15 cellular contexts compared by ENCODE assay signal in genomic region chr6:48199502-48199901, GRCh38.
DNase-seq lines count a peak whose midpoint lies in the region; ATAC-seq, FAIRE-seq and TF ChIP-seq lines count a peak whose summit lies in the region.
"Had no signal": no experiment of that assay in that cellular context is flagged by ENCODE, and none has a peak within 500 bp of the region (broad histone marks: within the 10 kb centered on the region; RNA-seq: fewer than 3 reads in every experiment).

No MANE protein-coding gene starts in this region.

- TF ChIP-seq POLR2A in HepG2 (IDR thresholded peaks at IDR 0.05; ENCODE audit: insufficient read depth in 1 of 2, low read depth in 2 of 2, low read length in 2 of 2) (no peak), right lobe of liver (IDR thresholded peaks at IDR 0.05) (no peak)

- H3K9ac ChIP-seq in HepG2 (ENCODE audit: insufficient read depth, low read depth, low read length), result no peak overlapping the region
- H3K9ac ChIP-seq: BLaER1 treated with 17β-estradiol and CSF1 and Interleukin-3, amounts not matched to agents 10 nM and 100 nM had no signal

- H3K27me3 Mint-ChIP-seq in activated naive CD8-positive, alpha-beta T cell treated with anti-CD3 and anti-CD28 coated beads, Interleukin-2, amount 50 U/mL, for 24 hours, result no peaks in the 10 kb centered on the region
- H3K27me3 Mint-ChIP-seq: CD4-positive, CD25-positive, alpha-beta regulatory T cell had no signal

- BruUV-seq in HepG2 (replicated peaks; lab: Mats Ljungman, UMichigan), result no TSS peak

- WGBS in HepG2 (ENCODE audit: low lambda C conversion rate), result 17% methylated on average over 2 of the region's 2 CpGs
- WGBS in right lobe of liver (ENCODE audit: insufficient coverage, low coverage, low lambda C conversion rate, missing lambda C conversion rate), result 69% methylated on average over 2 of the region's 2 CpGs

- no peak overlapping the region for H3K27ac Mint-ChIP-seq in activated naive CD8-positive, alpha-beta T cell treated with anti-CD3 and anti-CD28 coated beads, Interleukin-2, amount 50 U/mL, for 24 hours
- H3K27ac Mint-ChIP-seq: CD4-positive, CD25-positive, alpha-beta regulatory T cell had no signal

- no peak overlapping the region for H3K27ac ChIP-seq in HepG2 (ENCODE audit: extremely low read length, insufficient read depth, low read length)
- H3K27ac ChIP-seq in right lobe of liver, result no peak overlapping the region
- H3K27ac ChIP-seq: BLaER1 treated with 17β-estradiol and CSF1 and Interleukin-3, amounts not matched to agents 10 nM and 100 nM had no signal

- H2AFZ ChIP-seq in HepG2 (ENCODE audit: low read length), result no peak overlapping the region

- no peaks in the 10 kb centered on the region for H3K4me1 Mint-ChIP-seq in activated naive CD8-positive, alpha-beta T cell treated with anti-CD3 and anti-CD28 coated beads, Interleukin-2, amount 50 U/mL, for 24 hours
- H3K4me1 Mint-ChIP-seq: CD4-positive, CD25-positive, alpha-beta regulatory T cell had no signal

- DNase-seq in HepG2 (ENCODE audit: low spot score) (peak; percentile 49), right lobe of liver (no peak), amniotic epithelial cell (ENCODE audit: low read depth) (peak; percentile 28), myocyte (ENCODE audit: low read depth) (peak; percentile 51), NCI-H2196 treated with DMSO at 0.1 percent for 48 hours (lab: John Stamatoyannopoulos, UW; ENCODE audit: unreplicated experiment) (no peak)
- no peak for DNase-seq in activated naive CD8-positive, alpha-beta T cell treated with anti-CD3 and anti-CD28 coated beads, Interleukin-2, amount 50 U/mL, for 24 hours
- DNase-seq: ACHN; CD4-positive, CD25-positive, alpha-beta regulatory T cell; DMS79; GOT3 had no signal

- peaks cover 6% of the 10 kb centered on the region; the same call in 1 of the 2 replicates for H3K4me1 ChIP-seq in HepG2 (ENCODE audit: insufficient read depth, low read length)
- no peaks in the 10 kb centered on the region for H3K4me1 ChIP-seq in right lobe of liver
- H3K4me1 ChIP-seq: HAP-1 had no signal

- H3K79me2 ChIP-seq in HepG2 (ENCODE audit: insufficient read depth, low read length), result no peaks in the 10 kb centered on the region

- CTCF ChIA-PET in HepG2 (lab: Yijun Ruan, JAX; ENCODE audit: low intra/inter-chr PET ratio, low total read pairs), result no interaction called here

- intact Hi-C loops in HepG2 (cut with micrococcal nuclease; ENCODE audit: unreplicated experiment), result no loop called here
- intact Hi-C loops in right lobe of liver (cut with DNase I), result no loop called here

- H3K4me3 Mint-ChIP-seq in activated naive CD8-positive, alpha-beta T cell treated with anti-CD3 and anti-CD28 coated beads, Interleukin-2, amount 50 U/mL, for 24 hours, result no peak overlapping the region
- H3K4me3 Mint-ChIP-seq: CD4-positive, CD25-positive, alpha-beta regulatory T cell had no signal

- peak; percentile 71; the same call in 2 of the 3 replicates for ATAC-seq in HepG2
- no peak for ATAC-seq in right lobe of liver
- no peak for ATAC-seq in activated naive CD8-positive, alpha-beta T cell treated with anti-CD3 and anti-CD28 coated beads, Interleukin-2, amount 50 U/mL, for 24 hours
- no peak for ATAC-seq in GM19328 (IDR thresholded peaks at IDR 0.05; ENCODE audit: unreplicated experiment)
- ATAC-seq: GM12878 had no signal

- in situ Hi-C loops in HepG2 (cut with HindIII; ENCODE audit: extremely low pct_ligation_motif_present, low pct_unique_long_range_greater_than_20kb), result no loop called here

- TF ChIP-seq RAD21 in HepG2 (CRISPR knock-in tag; IDR thresholded peaks at IDR 0.05), result no peak

- no peak for TF ChIP-seq EP300 in HepG2 (IDR thresholded peaks at IDR 0.05; ENCODE audit: low read depth in 2 of 2, low read length in 2 of 2)
- TF ChIP-seq EP300 in HepG2 (CRISPR knock-in tag; IDR thresholded peaks at IDR 0.05; ENCODE audit: borderline replicate concordance), result no peak

- POLR2A ChIA-PET in HepG2 (lab: Yijun Ruan, JAX), result no interaction called here

- no peak for FAIRE-seq in HepG2 (lab: Jason Lieb, UNC)
- FAIRE-seq: GM12878, GM18507 had no signal

- H3K4me2 ChIP-seq in HepG2 (ENCODE audit: low read depth, low read length), result no peak overlapping the region
- H3K4me2 ChIP-seq: BLaER1 treated with 17β-estradiol and CSF1 and Interleukin-3, amounts not matched to agents 10 nM and 100 nM had no signal

- no peak overlapping the region for H3K4me3 ChIP-seq in HepG2 (replicated peaks in 1 of 3; ENCODE audit: insufficient read depth in 1 of 3, low read depth in 2 of 3, low read length in 3 of 3)
- H3K4me3 ChIP-seq in right lobe of liver, result no peak overlapping the region
- H3K4me3 ChIP-seq: BLaER1 treated with 17β-estradiol and CSF1 and Interleukin-3, amounts not matched to agents 10 nM and 100 nM; GM12878; HAP-1 had no signal

- H3K9me3 ChIP-seq in HepG2 (ENCODE audit: low read length), result no peaks in the 10 kb centered on the region
- H3K9me3 ChIP-seq in right lobe of liver, result no peaks in the 10 kb centered on the region
- H3K9me3 ChIP-seq: BLaER1 treated with 17β-estradiol and CSF1 and Interleukin-3, amounts not matched to agents 10 nM and 100 nM; HAP-1 had no signal

- no peaks in the 10 kb centered on the region for H3K36me3 Mint-ChIP-seq in activated naive CD8-positive, alpha-beta T cell treated with anti-CD3 and anti-CD28 coated beads, Interleukin-2, amount 50 U/mL, for 24 hours (ENCODE audit: low read depth)
- H3K36me3 Mint-ChIP-seq: CD4-positive, CD25-positive, alpha-beta regulatory T cell had no signal

- peaks cover 11% of the 10 kb centered on the region for H3K9me3 Mint-ChIP-seq in activated naive CD8-positive, alpha-beta T cell treated with anti-CD3 and anti-CD28 coated beads, Interleukin-2, amount 50 U/mL, for 24 hours

- H3K36me3 ChIP-seq in HepG2 (replicated peaks in 1 of 2; ENCODE audit: control insufficient read depth in 1 of 2, insufficient read depth in 2 of 2, low read length in 2 of 2) (no peaks in the 10 kb centered on the region), right lobe of liver (no peaks in the 10 kb centered on the region)
- H3K36me3 ChIP-seq: BLaER1 treated with 17β-estradiol and CSF1 and Interleukin-3, amounts not matched to agents 10 nM and 100 nM; HAP-1 had no signal

- no peak for TF ChIP-seq CTCF in HepG2 (CRISPR knock-in tag; IDR thresholded peaks at IDR 0.05)
- TF ChIP-seq CTCF in right lobe of liver (IDR thresholded peaks at IDR 0.05), result no peak

- no peaks in the 10 kb centered on the region for H3K27me3 ChIP-seq in HepG2 (ENCODE audit: control insufficient read depth in 1 of 2, insufficient read depth in 2 of 2, low read length in 2 of 2)
- no peaks in the 10 kb centered on the region for H3K27me3 ChIP-seq in right lobe of liver
- H3K27me3 ChIP-seq: BLaER1 treated with 17β-estradiol and CSF1 and Interleukin-3, amounts not matched to agents 10 nM and 100 nM had no signal

- no peaks in the 10 kb centered on the region for H4K20me1 ChIP-seq in HepG2 (ENCODE audit: insufficient read depth, low read length)
- H4K20me1 ChIP-seq: BLaER1 treated with 17β-estradiol and CSF1 and Interleukin-3, amounts not matched to agents 10 nM and 100 nM had no signal

TF ChIP-seq in HepG2, 621 proteins besides CTCF, POLR2A, EP300 and RAD21:
- 0 out of 2 replicates have a peak, but pooled peaks have one; percentile 8 for TF ChIP-seq FOXA3 (CRISPR knock-in tag; IDR thresholded peaks at IDR 0.05)
- TF ChIP-seq MZF1 (CRISPR knock-in tag; IDR thresholded peaks at IDR 0.05; ENCODE audit: borderline replicate concordance), result no peak
- TF ChIP-seq FOXK1 (CRISPR knock-in tag; IDR thresholded peaks at IDR 0.05; ENCODE audit: borderline replicate concordance, low read depth), result peak; percentile 23; the same call in 1 of the 2 replicates
- TF ChIP-seq HOMEZ (CRISPR knock-in tag; IDR thresholded peaks at IDR 0.05; ENCODE audit: low read depth), result 0 out of 2 replicates have a peak, but pooled peaks have one; percentile 19
- peak; percentile 35; the same call in 1 of the 2 replicates for TF ChIP-seq ARID5B (CRISPR knock-in tag; IDR thresholded peaks at IDR 0.05)
- TF ChIP-seq SOX5 (CRISPR knock-in tag; IDR thresholded peaks at IDR 0.05; ENCODE audit: borderline replicate concordance), result peak; percentile 27; the same call in 1 of the 2 replicates

Comparison
In these comparisons a context has a peak if more than half of its experiments do, and no peak if none do; other contexts are left out.
1. DNase-seq: peak in HepG2 (single experiment), amniotic epithelial cell (single experiment) and myocyte (single experiment); none in right lobe of liver (0 of 3), activated naive CD8-positive, alpha-beta T cell treated with anti-CD3 and anti-CD28 coated beads, Interleukin-2, amount 50 U/mL, for 24 hours (single experiment) and NCI-H2196 treated with DMSO at 0.1 percent for 48 hours (single experiment).